In the genomic region with DNA sequence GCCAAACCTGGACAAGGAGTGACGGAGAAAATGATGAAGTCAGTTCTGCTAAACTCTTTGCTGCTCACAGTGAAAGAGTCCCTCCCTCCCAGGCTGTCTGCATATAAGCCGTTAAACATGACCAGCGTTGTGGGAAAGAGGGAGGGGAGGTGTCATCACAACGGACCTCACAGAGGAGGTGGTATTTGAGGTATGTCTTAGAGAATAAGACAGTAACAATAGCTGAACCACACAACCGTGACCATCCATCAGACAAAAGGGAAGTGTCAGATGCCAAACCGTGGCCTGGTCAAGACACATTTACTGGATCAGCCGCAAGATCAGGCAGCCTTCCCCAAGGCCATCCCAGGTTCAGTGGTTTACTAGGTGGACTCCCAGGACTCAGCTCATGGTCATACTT, we compare ENCODE assay signal across 19 cellular contexts. TPM values are rescaled to one million over a fixed set of nuclear protein-coding genes. Genes with fewer than 3 reads are reported as not detected.
DNase-seq lines count a peak whose midpoint lies in the region; ATAC-seq and TF ChIP-seq lines count a peak whose summit lies in the region.
"Had no signal": no experiment of that assay in that cellular context is flagged by ENCODE, and none has a peak within 500 bp of the region (broad histone marks: within the 10 kb centered on the region; RNA-seq: fewer than 3 reads in every experiment).

No MANE protein-coding gene starts in this region.

- no peaks in the 10 kb centered on the region for H3K27me3 ChIP-seq in trophoblast cell (ENCODE audit: insufficient read depth, low read length)

- POLR2A ChIA-PET in naive thymus-derived CD8-positive, alpha-beta T cell (lab: Charles Lee), result interaction anchor here (1.2 to 12.0 kb wide), 3 partner anchors 34 to 50 kb away, joined by 3 to 141 read pairs (median 3); a partner anchor contains a TSS

- H3K4me3 ChIP-seq in NB4 (ENCODE audit: low read depth, low read length) (no peak overlapping the region), trophoblast cell (ENCODE audit: low read depth, low read length) (no peak overlapping the region)
- H3K4me3 ChIP-seq: PC-9, prostate gland had no signal

- H3K9ac ChIP-seq in trophoblast cell (ENCODE audit: low read length), result no peak overlapping the region

- H3K27ac ChIP-seq in trophoblast cell (ENCODE audit: low read depth, low read length), result no peak overlapping the region
- H3K27ac ChIP-seq: PC-9, prostate gland had no signal

- no peak overlapping the region for H3K23ac ChIP-seq in trophoblast cell (ENCODE audit: low read length)

- no peaks in the 10 kb centered on the region for H3K36me3 Mint-ChIP-seq in natural killer cell
- H3K36me3 Mint-ChIP-seq in naive thymus-derived CD8-positive, alpha-beta T cell, result peaks cover 3 to 7% (median 6%) of the 10 kb centered on the region in 3 donors
- no peaks in the 10 kb centered on the region for H3K36me3 Mint-ChIP-seq in osteocyte (ENCODE audit: unreplicated experiment)

- no peaks in the 10 kb centered on the region for H3K79me2 ChIP-seq in trophoblast cell (ENCODE audit: control insufficient read depth, insufficient read depth, low read length, poor library complexity)

- H3K4me1 Mint-ChIP-seq in natural killer cell (peaks cover 65 to 78% of the 10 kb centered on the region in 2 donors), osteocyte (ENCODE audit: unreplicated experiment) (peaks cover 23% of the 10 kb centered on the region)
- H3K4me1 Mint-ChIP-seq in naive thymus-derived CD8-positive, alpha-beta T cell, result peaks cover 21 to 82% (median 45%) of the 10 kb centered on the region in 4 donors

- no peaks in the 10 kb centered on the region for H3K4me1 ChIP-seq in trophoblast cell (ENCODE audit: control insufficient read depth in 1 of 2, insufficient read depth in 2 of 2, low read length in 2 of 2)
- H3K4me1 ChIP-seq: prostate gland had no signal

- peak overlapping the region; percentile 86 to 91 for H3K27ac Mint-ChIP-seq in natural killer cell
- H3K27ac Mint-ChIP-seq in naive thymus-derived CD8-positive, alpha-beta T cell, result peak overlapping the region in 4 of 10 donors; percentile 36 to 86 (median 45)
- no peak overlapping the region for H3K27ac Mint-ChIP-seq in osteocyte (ENCODE audit: unreplicated experiment)
- H3K27ac Mint-ChIP-seq: activated T-cell treated with anti-CD3 and anti-CD28 coated beads, Interleukin-2, amount 50 U/mL, for 72 hours had no signal

- WGBS in trophoblast cell (ENCODE audit: extremely low coverage, insufficient coverage, insufficient read length), result no CpG with 5 or more reads among the region's 7 CpGs

- no peak overlapping the region for H2BK12ac ChIP-seq in trophoblast cell (ENCODE audit: low read length)

- H2AK5ac ChIP-seq in trophoblast cell (ENCODE audit: low read length), result no peak overlapping the region

- in situ Hi-C loops in Caki2 (cut with HindIII; ENCODE audit: low pct_unique_long_range_greater_than_20kb, low sequenced_read_pairs), result no loop called here

- no peak for TF ChIP-seq POLR2A in NB4 (IDR thresholded peaks at IDR 0.05; ENCODE audit: extremely low read depth, insufficient read length)

- intact Hi-C loops in natural killer cell (cut with micrococcal nuclease), result loop anchor here (5.0 kb wide), 1 partner anchor 37 kb away; a partner anchor contains a TSS

- peak; percentile 98 for DNase-seq in Caki2 (ENCODE audit: low read depth)
- peak; percentile 96 for DNase-seq in NB4 (ENCODE audit: low read depth)
- DNase-seq in astrocyte of the hippocampus (ENCODE audit: low read depth, low spot score), result peak; percentile 50
- DNase-seq in natural killer cell, result peak; percentile 48
- no peak for DNase-seq in naive thymus-derived CD8-positive, alpha-beta T cell
- no peak for DNase-seq in trophoblast cell
- DNase-seq in osteocyte (ENCODE audit: extremely low spot score, unreplicated experiment), result no peak
- DNase-seq: activated CD4-positive, alpha-beta T cell treated with anti-CD3 and anti-CD28 coated beads for 4 hours; activated T-cell treated with anti-CD3 and anti-CD28 coated beads, Interleukin-2, amount 50 U/mL, for 72 hours; amniotic stem cell; DMS153; foreskin fibroblast; HCEC 1CT; NCI-H2171 treated with DMSO at 0.1 percent for 48 hours; PC-9; T-helper 1 cell had no signal

- no peak overlapping the region for H3K14ac ChIP-seq in trophoblast cell (ENCODE audit: low read length)

- peak overlapping the region; percentile 82 for H3K4me3 Mint-ChIP-seq in natural killer cell
- H3K4me3 Mint-ChIP-seq in naive thymus-derived CD8-positive, alpha-beta T cell, result peak overlapping the region in 1 of 10 donors; percentile 64
- no peak overlapping the region for H3K4me3 Mint-ChIP-seq in osteocyte (ENCODE audit: unreplicated experiment)
- H3K4me3 Mint-ChIP-seq: activated T-cell treated with anti-CD3 and anti-CD28 coated beads, Interleukin-2, amount 50 U/mL, for 72 hours had no signal

- H3K27me3 Mint-ChIP-seq in natural killer cell (ENCODE audit: low read depth in 2 of 2) (no peaks in the 10 kb centered on the region), osteocyte (ENCODE audit: unreplicated experiment) (peaks cover 6% of the 10 kb centered on the region)
- no peaks in the 10 kb centered on the region for H3K27me3 Mint-ChIP-seq in naive thymus-derived CD8-positive, alpha-beta T cell

- H3K9me3 ChIP-seq in trophoblast cell (ENCODE audit: insufficient read depth, low read depth, low read length), result peaks cover 2% of the 10 kb centered on the region
- H3K9me3 ChIP-seq: prostate gland had no signal

- no peak overlapping the region for H4K12ac ChIP-seq in trophoblast cell (ENCODE audit: low read depth, low read length)

- H4K8ac ChIP-seq in trophoblast cell (ENCODE audit: low read depth, low read length), result no peak overlapping the region

- H3K9me3 Mint-ChIP-seq in natural killer cell (no peaks in the 10 kb centered on the region), osteocyte (ENCODE audit: unreplicated experiment) (no peaks in the 10 kb centered on the region)
- no peaks in the 10 kb centered on the region for H3K9me3 Mint-ChIP-seq in naive thymus-derived CD8-positive, alpha-beta T cell
- H3K9me3 Mint-ChIP-seq: activated T-cell treated with anti-CD3 and anti-CD28 coated beads, Interleukin-2, amount 50 U/mL, for 72 hours had no signal

- no peak overlapping the region for H3K18ac ChIP-seq in trophoblast cell (ENCODE audit: low read length)

- no peak overlapping the region for H2AFZ ChIP-seq in trophoblast cell (ENCODE audit: insufficient read depth, low read length, poor library complexity)
- H2AFZ ChIP-seq: PC-9 had no signal

- H3K79me1 ChIP-seq in trophoblast cell (ENCODE audit: low read length), result no peaks in the 10 kb centered on the region

- H3K36me3 ChIP-seq in trophoblast cell (ENCODE audit: control insufficient read depth in 1 of 2, insufficient read depth in 2 of 2, low read length in 2 of 2), result no peaks in the 10 kb centered on the region
- H3K36me3 ChIP-seq: prostate gland had no signal

- TF ChIP-seq CTCF in NB4 (IDR thresholded peaks at IDR 0.05; ENCODE audit: low read depth, low read length) (no peak), natural killer cell (IDR thresholded peaks at IDR 0.05) (no peak), osteocyte (IDR thresholded peaks at IDR 0.05) (no peak)

- no peak overlapping the region for H3K4ac ChIP-seq in trophoblast cell (ENCODE audit: low read depth, low read length)

- H2BK5ac ChIP-seq in trophoblast cell (ENCODE audit: low read depth, low read length, poor library complexity), result no peak overlapping the region

- H3K4me2 ChIP-seq in trophoblast cell (ENCODE audit: low read length), result no peak overlapping the region
- H3K4me2 ChIP-seq: PC-9 had no signal

- H2BK120ac ChIP-seq in trophoblast cell (ENCODE audit: insufficient read depth, low read length, poor library complexity), result no peak overlapping the region

- peak; percentile 61 to 91 (median 80) for ATAC-seq in natural killer cell
- ATAC-seq in naive thymus-derived CD8-positive, alpha-beta T cell, result no peak
- ATAC-seq in HG02571 (IDR thresholded peaks at IDR 0.05; ENCODE audit: unreplicated experiment), result no peak
- ATAC-seq: activated T-cell treated with anti-CD3 and anti-CD28 coated beads, Interleukin-2, amount 50 U/mL, for 72 hours had no signal

- no peak overlapping the region for H4K91ac ChIP-seq in trophoblast cell (ENCODE audit: low read depth, low read length)

RNA-seq across cellular contexts. Expression of a gene that starts 2.8 kb away (rescaled TPM):
- total RNA-seq in Caki2 (2014; rRNA removed; shearing (Covaris generic); ENCODE audit: low replicate concordance), result 0.98 and 1.3 TPM in 2 replicates
- total RNA-seq in natural killer cell (100 to 1,000 TPM; 219 to 260 (median 249) TPM), osteocyte (not detected in 2 replicates)
- 100 to 1,000 TPM; 177 to 193 TPM for total RNA-seq in naive thymus-derived CD8-positive, alpha-beta T cell
- polyA plus RNA-seq in naive thymus-derived CD8-positive, alpha-beta T cell, result 10 to 100 TPM; 48.9 to 60.8 (median 54.6) TPM
- not detected in 2 replicates for polyA plus RNA-seq in trophoblast cell (2013)
- total RNA-seq: MCF 10A, PC-9 had no signal

RNA-seq across cellular contexts. Expression of a gene that starts 35.4 kb away (rescaled TPM):
- total RNA-seq in Caki2 (2014; rRNA removed; shearing (Covaris generic); ENCODE audit: low replicate concordance), result 16.2 and 20.6 TPM in 2 replicates
- total RNA-seq in natural killer cell (100 to 1,000 TPM; 647 to 744 (median 741) TPM), osteocyte (not detected in 2 replicates)
- total RNA-seq in naive thymus-derived CD8-positive, alpha-beta T cell, result 100 to 1,000 TPM; 295 to 297 TPM
- polyA plus RNA-seq in naive thymus-derived CD8-positive, alpha-beta T cell, result 1,000 to 10,000 TPM in 2 of 3 donors, 100 to 1,000 TPM in 1; 740 to 1,115 (median 1,110) TPM
- polyA plus RNA-seq in trophoblast cell (2013), result 1.9 and 2.5 TPM in 2 replicates

Comparison
In these comparisons a context has a peak if more than half of its experiments do, and no peak if none do; other contexts are left out.
1. DNase-seq: peak in Caki2 (single experiment), NB4 (single experiment), astrocyte of the hippocampus (single experiment) and natural killer cell (single experiment); none in naive thymus-derived CD8-positive, alpha-beta T cell (0 of 10), trophoblast cell (0 of 2) and osteocyte (single experiment).
2. ATAC-seq: peak in natural killer cell (3 of 3); none in naive thymus-derived CD8-positive, alpha-beta T cell (0 of 2) and HG02571 (single experiment).
3. RNA of a gene that starts 2.8 kb away (total RNA-seq): 219 to 260 TPM in natural killer cell and 177 to 193 TPM in naive thymus-derived CD8-positive, alpha-beta T cell; 0.98 to 1.3 TPM in Caki2 and not detected in osteocyte; every median in the first group is over 10 times any median in the second.
4. RNA of a gene that starts 35.4 kb away (total RNA-seq): 647 to 744 TPM in natural killer cell, 295 to 297 TPM in naive thymus-derived CD8-positive, alpha-beta T cell and 16.2 to 20.6 TPM in Caki2; not detected in osteocyte; every median in the first group is over 10 times any median in the second.